ENCODE assay signal across 11 cellular contexts in genomic region chr6:133341607-133342158, GRCh38.
DNase-seq lines count a peak whose midpoint lies in the region; ATAC-seq and TF ChIP-seq lines count a peak whose summit lies in the region.
"Had no signal": no experiment of that assay in that cellular context is flagged by ENCODE, and none has a peak within 500 bp of the region (broad histone marks: within the 10 kb centered on the region; RNA-seq: fewer than 3 reads in every experiment).

No MANE protein-coding gene starts in this region.

- intact Hi-C loops in posterior vena cava (cut with DNase I): loop anchor here in 1 of 2 donors (2.0 kb wide), 1 partner anchor 47 kb away; no protein-coding TSS in a partner anchor

- ATAC-seq in GM21447 (IDR thresholded peaks at IDR 0.05; ENCODE audit: unreplicated experiment): no peak
- no peak for ATAC-seq in HG03108 (IDR thresholded peaks at IDR 0.05; ENCODE audit: unreplicated experiment)

- no peak overlapping the region for H3K4me3 ChIP-seq in fibroblast of the aortic adventitia (ENCODE audit: low read depth, low read length)
- H3K4me3 ChIP-seq: HAP-1, thoracic aorta had no signal

- TF ChIP-seq CTCF in fibroblast of the aortic adventitia (IDR thresholded peaks at IDR 0.05; ENCODE audit: insufficient read depth, low read length): no peak

- DNase-seq in A172 (ENCODE audit: low spot score) (peak; percentile 18), HS-5 (ENCODE audit: low read depth) (peak; percentile 28), NCI-H774 (lab: John Stamatoyannopoulos, UW) (peak; percentile 49), fibroblast of the aortic adventitia (ENCODE audit: low read depth) (peak; percentile 89), posterior vena cava (ENCODE audit: low spot score) (no peak), AG20443 (ENCODE audit: low spot score) (no peak)
- DNase-seq: activated CD4-positive, alpha-beta T cell treated with anti-CD3 and anti-CD28 coated beads, Interleukin-2, amount 10 ng/mL, durations not matched to agents 7 days and 5 days had no signal

Comparison
In these comparisons a context has a peak if more than half of its experiments do, and no peak if none do; other contexts are left out.
1. DNase-seq: peak in A172 (single experiment), HS-5 (single experiment), NCI-H774 (single experiment) and fibroblast of the aortic adventitia (single experiment); none in posterior vena cava (single experiment) and AG20443 (single experiment).